In the genomic region with DNA sequence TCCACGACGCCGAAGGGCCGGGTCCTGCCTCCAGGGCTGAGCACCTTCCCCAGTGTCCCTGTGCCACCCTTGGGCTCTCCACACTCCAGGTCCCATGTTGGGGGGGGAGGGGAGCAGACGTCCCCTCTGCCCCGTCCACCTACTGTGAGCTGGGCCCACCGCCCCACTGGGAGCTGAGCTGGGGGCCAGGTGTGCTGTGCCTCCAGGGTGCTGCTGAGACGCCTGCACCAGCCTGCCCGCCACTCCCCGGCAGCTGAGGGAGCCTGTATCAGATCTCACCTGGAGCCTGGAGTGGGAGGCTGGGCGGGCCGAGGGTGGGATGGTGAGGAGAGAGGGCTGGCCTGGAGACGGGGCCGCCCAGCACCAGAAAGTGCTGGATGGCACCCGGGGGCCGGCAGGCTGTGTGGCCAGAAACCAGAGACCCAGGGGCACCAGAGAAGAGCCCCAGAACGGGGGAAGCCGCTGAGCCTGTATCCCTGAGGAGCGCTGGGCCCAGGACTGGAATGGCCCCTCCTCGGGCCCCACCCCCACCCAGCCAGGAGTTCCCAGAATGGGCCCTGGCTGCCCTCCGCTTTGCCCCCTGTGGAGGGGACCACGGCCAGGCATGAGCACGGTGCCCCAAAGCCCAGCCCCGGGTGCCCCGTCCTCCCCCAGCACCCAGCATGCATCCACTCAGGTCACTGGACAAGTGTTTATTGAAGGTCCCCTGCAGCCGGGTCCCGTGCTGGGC, we compare ENCODE assay signal across 1 cellular context.
TF ChIP-seq lines count a peak whose summit lies in the region.

No MANE protein-coding gene starts in this region.

TF ChIP-seq in HEK293, 187 proteins besides CTCF, POLR2A, EP300 and RAD21 (continued from another document):
- TF ChIP-seq ZNF660 (tag by site-specific recombination; IDR thresholded peaks at IDR 0.05): no peak
TF ChIP-seq in HEK293: peak in this region for 3.
